ENCODE assay signal across 11 cellular contexts in genomic region chrX:120150109-120150744, GRCh38. TPM values are rescaled to one million over a fixed set of nuclear protein-coding genes. Genes with fewer than 3 reads are reported as not detected.
DNase-seq lines count a peak whose midpoint lies in the region; ATAC-seq, FAIRE-seq and TF ChIP-seq lines count a peak whose summit lies in the region.
"Not testable (repeated sequence)": the region's sequence is repeated elsewhere in the genome, so short reads cannot be mapped to it uniquely, and the experiment has no call there.
"Had no signal": no experiment of that assay in that cellular context is flagged by ENCODE, and none has a peak within 500 bp of the region (broad histone marks: within the 10 kb centered on the region; RNA-seq: fewer than 3 reads in every experiment).

No MANE protein-coding gene starts in this region.

- H3K36me3 Mint-ChIP-seq in astrocyte (ENCODE audit: low read depth, unreplicated experiment) = not testable (repeated sequence)

- H3K9ac ChIP-seq in astrocyte (ENCODE audit: low read length) = not testable (repeated sequence)

- not testable (repeated sequence) for H3K9me3 Mint-ChIP-seq in astrocyte (ENCODE audit: unreplicated experiment)

- H3K4me2 ChIP-seq in astrocyte (ENCODE audit: low read length) = not testable (repeated sequence)

- FAIRE-seq in A204.1 (lab: Jason Lieb, UNC) (peak; percentile 80), GM18507 (lab: Jason Lieb, UNC) (peak; percentile 100), TTC549 (lab: Jason Lieb, UNC) (peak; percentile 78), astrocyte (lab: Jason Lieb, UNC) (peak; percentile 98)

- intact Hi-C loops in Right ventricle myocardium inferior (cut with DNase I) = not testable (repeated sequence)

- H3K27me3 ChIP-seq in astrocyte (ENCODE audit: insufficient read depth, low read length) = not testable (repeated sequence)

- H3K27ac Mint-ChIP-seq in astrocyte (ENCODE audit: unreplicated experiment) = not testable (repeated sequence)

- not testable (repeated sequence) for H3K4me1 Mint-ChIP-seq in astrocyte (ENCODE audit: low read depth, unreplicated experiment)

- TF ChIP-seq CTCF in astrocyte (IDR thresholded peaks at IDR 0.05; ENCODE audit: insufficient read depth, low read depth, low read length); omental fat pad (IDR thresholded peaks at IDR 0.05): not testable (repeated sequence)

- not testable (repeated sequence) for H3K36me3 ChIP-seq in astrocyte (ENCODE audit: insufficient read depth, low read length)

- not testable (repeated sequence) for H2AFZ ChIP-seq in astrocyte (ENCODE audit: low read depth, low read length)

- H3K27ac ChIP-seq in astrocyte (ENCODE audit: low read depth, low read length) = not testable (repeated sequence)

- not testable (repeated sequence) for H3K9me3 ChIP-seq in astrocyte (ENCODE audit: insufficient read depth, low read depth, low read length)

- not testable (repeated sequence) for H4K20me1 ChIP-seq in astrocyte (ENCODE audit: insufficient read depth, low read length)

- DNase-seq in GM18507 (ENCODE audit: extremely low spot score, insufficient read length, low read depth); astrocyte (ENCODE audit: low read depth); Right ventricle myocardium inferior (ENCODE audit: missing footprints); left lobe of liver (ENCODE audit: low spot score); omental fat pad (ENCODE audit: low spot score): not testable (repeated sequence)

- H3K4me3 ChIP-seq in astrocyte (ENCODE audit: insufficient read depth, low read depth, low read length) = not testable (repeated sequence)

- H3K4me1 ChIP-seq in astrocyte (ENCODE audit: insufficient read depth, low read length) = not testable (repeated sequence)

- not testable (repeated sequence) for H3K4me3 Mint-ChIP-seq in astrocyte (ENCODE audit: unreplicated experiment)

- not testable (repeated sequence) for H3K79me2 ChIP-seq in astrocyte (ENCODE audit: insufficient read depth, low read length)

- peak; percentile 71 for ATAC-seq in HG03354 (IDR thresholded peaks at IDR 0.05; ENCODE audit: poor library complexity, severe bottlenecking, unreplicated experiment)
- peak; percentile 23 for ATAC-seq in Right ventricle myocardium inferior
- ATAC-seq in left lobe of liver = peak; percentile 71
- ATAC-seq in omental fat pad (ENCODE audit: low FRiP score) = peak; percentile 51

- not testable (repeated sequence) for H3K27me3 Mint-ChIP-seq in astrocyte (ENCODE audit: low read depth, unreplicated experiment)

RNA-seq across cellular contexts. Expression of gene RHOXF2, which starts 8.2 kb away (rescaled TPM):
- not detected in 2 replicates for total RNA-seq in astrocyte
- not detected for total RNA-seq in Right ventricle myocardium inferior
- total RNA-seq in left lobe of liver = not detected
- total RNA-seq in omental fat pad = not detected
- total RNA-seq: CD8-positive, alpha-beta memory T cell; HT1080; Peyer's patch had no signal

RNA-seq across cellular contexts. Expression of gene RHOXF1, which starts 34.5 kb away (rescaled TPM):
- total RNA-seq in astrocyte = not detected in 2 replicates
- not detected for total RNA-seq in Right ventricle myocardium inferior
- total RNA-seq in left lobe of liver = not detected
- not detected for total RNA-seq in omental fat pad
- total RNA-seq: CD8-positive, alpha-beta memory T cell; HT1080 had no signal
